ENCODE assay signal across 9 cellular contexts in genomic region chr1:212062832-212063438, GRCh38. TPM values are rescaled to one million over a fixed set of nuclear protein-coding genes. Genes with fewer than 3 reads are reported as not detected.
DNase-seq lines count a peak whose midpoint lies in the region; ATAC-seq and TF ChIP-seq lines count a peak whose summit lies in the region.
"Had no signal": no experiment of that assay in that cellular context is flagged by ENCODE, and none has a peak within 500 bp of the region (broad histone marks: within the 10 kb centered on the region; RNA-seq: fewer than 3 reads in every experiment).

No MANE protein-coding gene starts in this region.

- no peaks in the 10 kb centered on the region for H3K4me1 ChIP-seq in right atrium auricular region
- H3K4me1 ChIP-seq in spleen, result peaks cover 0 to 9% (median 0%) of the 10 kb centered on the region in 6 donors

- no peak overlapping the region for H3K4me3 ChIP-seq in right atrium auricular region
- H3K4me3 ChIP-seq in spleen, result no peak overlapping the region

- 87 to 92% (median 89%) methylated on average over 5 of the region's 5 CpGs for WGBS in spleen, 5 donors

- POLR2A ChIA-PET in activated CD8-positive, alpha-beta T cell treated with anti-CD3 and anti-CD28 coated beads, Interleukin-2, amount 10 ng/mL, durations not matched to agents 7 days and 5 days (lab: Charles Lee), result no interaction called here
- POLR2A ChIA-PET in activated CD4-positive, alpha-beta memory T cell treated with anti-CD3 and anti-CD28 coated beads for 36 hours (lab: Charles Lee), result no interaction called here

- H3K36me3 Mint-ChIP-seq in activated CD8-positive, alpha-beta T cell treated with anti-CD3 and anti-CD28 coated beads, Interleukin-2, amount 10 ng/mL, durations not matched to agents 7 days and 5 days (ENCODE audit: low read depth), result peaks cover 66% of the 10 kb centered on the region
- H3K36me3 Mint-ChIP-seq in activated CD4-positive, alpha-beta memory T cell treated with anti-CD3 and anti-CD28 coated beads for 36 hours, result peaks cover 34% of the 10 kb centered on the region

- H3K4me3 Mint-ChIP-seq in activated CD8-positive, alpha-beta T cell treated with anti-CD3 and anti-CD28 coated beads, Interleukin-2, amount 10 ng/mL, durations not matched to agents 7 days and 5 days, result no peak overlapping the region
- no peak overlapping the region for H3K4me3 Mint-ChIP-seq in activated CD4-positive, alpha-beta memory T cell treated with anti-CD3 and anti-CD28 coated beads for 36 hours
- H3K4me3 Mint-ChIP-seq: CD8-positive, alpha-beta memory T cell had no signal

- peak; percentile 47 for DNase-seq in NCI-H510A treated with DMSO at 0.1 percent for 48 hours (lab: John Stamatoyannopoulos, UW)
- no peak for DNase-seq in NCI-H510A (lab: John Stamatoyannopoulos, UW)
- peak; percentile 28 for DNase-seq in NCI-H2107 (lab: John Stamatoyannopoulos, UW)
- DNase-seq in activated CD8-positive, alpha-beta T cell treated with anti-CD3 and anti-CD28 coated beads, Interleukin-2, amount 10 ng/mL, durations not matched to agents 7 days and 5 days, result no peak
- no peak for DNase-seq in right atrium auricular region (ENCODE audit: low spot score)
- no peak for DNase-seq in spleen
- no peak for DNase-seq in activated CD4-positive, alpha-beta memory T cell treated with anti-CD3 and anti-CD28 coated beads for 36 hours

- peaks cover 5% of the 10 kb centered on the region for H3K9me3 Mint-ChIP-seq in activated CD8-positive, alpha-beta T cell treated with anti-CD3 and anti-CD28 coated beads, Interleukin-2, amount 10 ng/mL, durations not matched to agents 7 days and 5 days (ENCODE audit: insufficient read depth)
- no peaks in the 10 kb centered on the region for H3K9me3 Mint-ChIP-seq in activated CD4-positive, alpha-beta memory T cell treated with anti-CD3 and anti-CD28 coated beads for 36 hours

- H3K27ac ChIP-seq in right atrium auricular region (no peak overlapping the region), spleen (no peak overlapping the region)

- H3K27me3 ChIP-seq in right atrium auricular region (no peaks in the 10 kb centered on the region), spleen (replicated peaks in 1 of 7) (no peaks in the 10 kb centered on the region)

- CTCF ChIA-PET in activated CD8-positive, alpha-beta T cell treated with anti-CD3 and anti-CD28 coated beads, Interleukin-2, amount 10 ng/mL, durations not matched to agents 7 days and 5 days (lab: Charles Lee), result interaction anchor here (0.6 to 9.3 kb wide), 34 partner anchors 9 to 447 kb away, joined by 3 to 101 read pairs (median 5); partner anchors contain the start of genes DTL and INTS7
- CTCF ChIA-PET in activated CD4-positive, alpha-beta memory T cell treated with anti-CD3 and anti-CD28 coated beads for 36 hours (lab: Charles Lee), result interaction anchor here (0.7 to 6.4 kb wide), 28 partner anchors 8 to 425 kb away, joined by 3 to 92 read pairs (median 3); partner anchors contain the start of genes DTL and INTS7

- H3K36me3 ChIP-seq in right atrium auricular region (no peaks in the 10 kb centered on the region), spleen (no peaks in the 10 kb centered on the region)

- intact Hi-C loops in spleen (cut with DNase I; ENCODE audit: low total_unique reads), result loop anchor here (5.0 kb wide), 1 partner anchor 304 kb away; no protein-coding TSS in a partner anchor
- intact Hi-C loops in activated CD4-positive, alpha-beta memory T cell treated with anti-CD3 and anti-CD28 coated beads for 36 hours (cut with micrococcal nuclease), result loop anchor here (2.0 kb wide), 3 partner anchors 228 to 394 kb away; no protein-coding TSS in a partner anchor

- peaks cover 3% of the 10 kb centered on the region for H3K4me1 Mint-ChIP-seq in activated CD8-positive, alpha-beta T cell treated with anti-CD3 and anti-CD28 coated beads, Interleukin-2, amount 10 ng/mL, durations not matched to agents 7 days and 5 days (ENCODE audit: low read depth)
- H3K4me1 Mint-ChIP-seq in activated CD4-positive, alpha-beta memory T cell treated with anti-CD3 and anti-CD28 coated beads for 36 hours (ENCODE audit: low read depth), result peaks cover 4% of the 10 kb centered on the region
- H3K4me1 Mint-ChIP-seq: CD8-positive, alpha-beta memory T cell had no signal

- H3K9me3 ChIP-seq in right atrium auricular region (no peaks in the 10 kb centered on the region), spleen (peaks cover 0 to 5% (median 1%) of the 10 kb centered on the region in 8 donors)

- TF ChIP-seq CTCF in right atrium auricular region (IDR thresholded peaks at IDR 0.05), result peak; percentile 42 to 74
- peak; percentile 8 to 75 (median 57) for TF ChIP-seq CTCF in spleen (IDR thresholded peaks at IDR 0.05 in 8 of 11, conservative IDR thresholded peaks at IDR 0.05 in 3 of 11)

- no peaks in the 10 kb centered on the region for H3K27me3 Mint-ChIP-seq in activated CD8-positive, alpha-beta T cell treated with anti-CD3 and anti-CD28 coated beads, Interleukin-2, amount 10 ng/mL, durations not matched to agents 7 days and 5 days (ENCODE audit: low read depth)
- H3K27me3 Mint-ChIP-seq in activated CD4-positive, alpha-beta memory T cell treated with anti-CD3 and anti-CD28 coated beads for 36 hours, result no peaks in the 10 kb centered on the region
- H3K27me3 Mint-ChIP-seq: CD8-positive, alpha-beta memory T cell had no signal

- peak; percentile 60 for ATAC-seq in activated CD8-positive, alpha-beta T cell treated with anti-CD3 and anti-CD28 coated beads, Interleukin-2, amount 10 ng/mL, durations not matched to agents 7 days and 5 days
- no peak for ATAC-seq in HG03571 (IDR thresholded peaks at IDR 0.05; ENCODE audit: unreplicated experiment)

- no peak for TF ChIP-seq POLR2A in spleen (IDR thresholded peaks at IDR 0.05)

- no peak overlapping the region for H3K27ac Mint-ChIP-seq in activated CD8-positive, alpha-beta T cell treated with anti-CD3 and anti-CD28 coated beads, Interleukin-2, amount 10 ng/mL, durations not matched to agents 7 days and 5 days
- H3K27ac Mint-ChIP-seq in activated CD4-positive, alpha-beta memory T cell treated with anti-CD3 and anti-CD28 coated beads for 36 hours, result no peak overlapping the region
- H3K27ac Mint-ChIP-seq: CD8-positive, alpha-beta memory T cell had no signal

RNA-seq across cellular contexts. Expression of gene DTL, which starts 27.4 kb away (rescaled TPM):
- 10 to 100 TPM; 74.1 to 77.5 TPM for total RNA-seq in activated CD8-positive, alpha-beta T cell treated with anti-CD3 and anti-CD28 coated beads, Interleukin-2, amount 10 ng/mL, durations not matched to agents 7 days and 5 days
- total RNA-seq in right atrium auricular region (under 1 TPM in 1 of 2 donors, not detected in 1; 0.08 TPM), spleen (10 to 100 TPM in 5 of 7 donors, 1 to 10 TPM in 2; 5.8 to 15.7 (median 12.5) TPM)
- polyA plus RNA-seq in spleen, result 1 to 10 TPM in 2 of 3 donors, under 1 TPM in 1; 0.76 to 3.6 (median 2.3) TPM
- total RNA-seq in activated CD4-positive, alpha-beta memory T cell treated with anti-CD3 and anti-CD28 coated beads for 36 hours, result 10 to 100 TPM; 82.2 to 88.2 TPM

RNA-seq across cellular contexts. Expression of gene INTS7, which starts 27.6 kb away (rescaled TPM):
- 10 to 100 TPM; 31.8 to 32.1 TPM for total RNA-seq in activated CD8-positive, alpha-beta T cell treated with anti-CD3 and anti-CD28 coated beads, Interleukin-2, amount 10 ng/mL, durations not matched to agents 7 days and 5 days
- 1 to 10 TPM; 4.9 to 7.5 TPM for total RNA-seq in right atrium auricular region
- total RNA-seq in spleen, result 10 to 100 TPM; 11.1 to 16.5 (median 14.8) TPM
- 1 to 10 TPM; 5.4 to 6.3 (median 6.0) TPM for polyA plus RNA-seq in spleen
- total RNA-seq in activated CD4-positive, alpha-beta memory T cell treated with anti-CD3 and anti-CD28 coated beads for 36 hours, result 10 to 100 TPM; 19.3 to 19.6 TPM

Comparison
In these comparisons a context has a peak if more than half of its experiments do, and no peak if none do; other contexts are left out.
1. DNase-seq: peak in NCI-H510A treated with DMSO at 0.1 percent for 48 hours (single experiment) and NCI-H2107 (single experiment); none in NCI-H510A (single experiment), activated CD8-positive, alpha-beta T cell treated with anti-CD3 and anti-CD28 coated beads, Interleukin-2, amount 10 ng/mL, durations not matched to agents 7 days and 5 days (single experiment), right atrium auricular region (single experiment), spleen (single experiment) and activated CD4-positive, alpha-beta memory T cell treated with anti-CD3 and anti-CD28 coated beads for 36 hours (single experiment).
2. RNA of gene DTL, which starts 27.4 kb away (total RNA-seq): 82.2 to 88.2 TPM in activated CD4-positive, alpha-beta memory T cell treated with anti-CD3 and anti-CD28 coated beads for 36 hours, 74.1 to 77.5 TPM in activated CD8-positive, alpha-beta T cell treated with anti-CD3 and anti-CD28 coated beads, Interleukin-2, amount 10 ng/mL, durations not matched to agents 7 days and 5 days and 5.8 to 15.7 TPM in spleen; 0.08 TPM in right atrium auricular region; every median in the first group is over 4 times any median in the second.